ENCODE assay signal across 12 cellular contexts in the genomic region with DNA sequence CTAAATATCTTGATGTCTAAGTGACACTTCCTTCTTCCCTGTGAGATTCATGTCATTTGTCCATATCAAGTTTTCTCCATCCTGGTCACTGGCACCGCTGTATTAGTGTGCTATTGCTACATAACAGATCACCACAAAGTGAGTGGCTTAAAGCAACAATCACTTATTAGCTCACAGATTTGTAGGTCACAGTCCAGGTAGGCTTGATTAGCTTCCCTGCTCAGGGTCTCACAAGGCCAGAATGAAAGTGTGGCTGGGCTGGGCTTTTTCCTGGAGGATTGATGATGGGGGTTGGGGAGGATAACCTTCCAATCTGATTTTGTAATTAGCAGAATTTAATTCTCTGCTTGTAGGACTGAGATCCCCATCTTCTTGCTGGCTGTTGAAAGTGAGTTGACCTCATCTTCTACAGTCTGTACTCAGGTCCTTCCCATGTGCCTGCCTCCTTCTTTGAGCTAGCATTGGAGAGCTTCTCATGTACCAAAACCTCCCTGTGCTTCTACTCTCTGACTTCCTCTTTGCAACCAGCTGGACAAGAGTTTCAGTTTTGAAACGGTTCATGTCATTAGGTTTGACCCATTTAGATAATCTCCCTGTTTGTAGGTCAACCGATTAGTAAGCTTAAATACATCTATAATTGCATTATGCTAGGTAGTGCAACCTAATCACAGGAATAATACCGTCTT.
DNase-seq lines count a peak whose midpoint lies in the region; ATAC-seq, FAIRE-seq and TF ChIP-seq lines count a peak whose summit lies in the region.
"Had no signal": no experiment of that assay in that cellular context is flagged by ENCODE, and none has a peak within 500 bp of the region (broad histone marks: within the 10 kb centered on the region; RNA-seq: fewer than 3 reads in every experiment).

No MANE protein-coding gene starts in this region.

- H3K4me2 ChIP-seq in GM12878 (ENCODE audit: control insufficient read depth, insufficient read depth): no peak overlapping the region

- DNase-seq in GM12878 (ENCODE audit: low read depth, low spot score) (peak; percentile 17), urothelium cell line (ENCODE audit: low spot score) (no peak), tibial nerve (ENCODE audit: low spot score in 2 of 2) (no peak), DMS153 treated with DMSO at 0.1 percent for 48 hours (lab: John Stamatoyannopoulos, UW; ENCODE audit: unreplicated experiment) (no peak)
- no peak for DNase-seq in activated CD4-positive, alpha-beta T cell treated with anti-CD3 and anti-CD28 coated beads for 4 hours
- DNase-seq: activated B cell treated with CpG ODN at 0.5 μM for 24 hours; activated effector memory CD4-positive, alpha-beta T cell treated with anti-CD3 and anti-CD28 coated beads, Interleukin-2, amount 50 U/mL, for 16 hours; central memory CD4-positive, alpha-beta T cell; stimulated activated naive CD4-positive, alpha-beta T cell had no signal

- BruUV-seq in GM12878 (replicated peaks; lab: Mats Ljungman, UMichigan): no TSS peak

- no peak for TF ChIP-seq RAD21 in GM12878 (IDR thresholded peaks at IDR 0.05; ENCODE audit: insufficient read depth, low read depth, low read length)

- H3K4me3 ChIP-seq in GM12878: no peak overlapping the region
- H3K4me3 ChIP-seq in tibial nerve: no peak overlapping the region

- no peak for TF ChIP-seq CTCF in GM12878 (IDR thresholded peaks at IDR 0.05 in 2 of 3, conservative IDR thresholded peaks at IDR 0.05 in 1 of 3; ENCODE audit: control insufficient read depth in 2 of 3, extremely low read depth in 1 of 3, insufficient read depth in 1 of 3, low read depth in 3 of 3, low read length in 3 of 3)
- no peak for TF ChIP-seq CTCF in tibial nerve (IDR thresholded peaks at IDR 0.05)

- H3K27ac ChIP-seq in GM12878 (ENCODE audit: control insufficient read depth, insufficient read depth) (no peak overlapping the region), tibial nerve (no peak overlapping the region)

- H2AFZ ChIP-seq in GM12878 (ENCODE audit: control insufficient read depth, low read depth, low read length): no peak overlapping the region

- FAIRE-seq in GM12878 (lab: Jason Lieb, UNC) (peak; percentile 69), urothelium cell line (lab: Jason Lieb, UNC) (no peak)

- CTCF ChIA-PET in GM12878 (lab: Yijun Ruan, JAX): no interaction called here

- H3K27me3 ChIP-seq in GM12878 (replicated peaks in 1 of 2; ENCODE audit: control insufficient read depth in 2 of 2, insufficient read depth in 2 of 2, low read length in 1 of 2) (no peaks in the 10 kb centered on the region), tibial nerve (no peaks in the 10 kb centered on the region)

- ATAC-seq in GM19035 (IDR thresholded peaks at IDR 0.05; ENCODE audit: unreplicated experiment): peak; percentile 79
- ATAC-seq in GM21619 (IDR thresholded peaks at IDR 0.05; ENCODE audit: unreplicated experiment): peak; percentile 88
- peak; percentile 84 for ATAC-seq in HG03139 (IDR thresholded peaks at IDR 0.05; ENCODE audit: unreplicated experiment)
- ATAC-seq in GM12878: peak; percentile 70

- H3K36me3 ChIP-seq in GM12878 (ENCODE audit: control insufficient read depth in 2 of 2, insufficient read depth in 2 of 2, low read length in 1 of 2): no peaks in the 10 kb centered on the region
- no peaks in the 10 kb centered on the region for H3K36me3 ChIP-seq in tibial nerve

- H3K4me1 ChIP-seq in GM12878 (ENCODE audit: control insufficient read depth, insufficient read depth, low read length) (peaks cover 5% of the 10 kb centered on the region; the same call in 1 of the 2 replicates), tibial nerve (no peaks in the 10 kb centered on the region)

- SMC1A ChIA-PET in GM12878 (lab: Charles Lee; ENCODE audit: uncharacterized antibody, unreplicated experiment): interaction anchor here (1.0 to 1.1 kb wide), 2 partner anchors 47 to 204 kb away, joined by 3 read pairs; no protein-coding TSS in a partner anchor

- WGBS in GM12878 (ENCODE audit: insufficient coverage, insufficient replicate concordance, low lambda C conversion rate, missing lambda C conversion rate): 69% methylated on average over 4 of the region's 4 CpGs
- WGBS in tibial nerve, 2 donors: 70 to 71% methylated on average over 4 of the region's 4 CpGs

- H3K79me2 ChIP-seq in GM12878 (ENCODE audit: control insufficient read depth, insufficient read depth, low read length): no peaks in the 10 kb centered on the region

- no peak for TF ChIP-seq EP300 in GM12878 (IDR thresholded peaks at IDR 0.05; ENCODE audit: borderline replicate concordance in 1 of 2, control insufficient read depth in 1 of 2, low read depth in 2 of 2, low read length in 2 of 2)
- no peak for TF ChIP-seq EP300 in tibial nerve (IDR thresholded peaks at IDR 0.05)

- TF ChIP-seq POLR2A in GM12878 (IDR thresholded peaks at IDR 0.05; ENCODE audit: low read depth, low read length) (no peak), tibial nerve (IDR thresholded peaks at IDR 0.05) (no peak)

- H3K9me3 ChIP-seq in GM12878 (replicated peaks; ENCODE audit: control insufficient read depth, insufficient read depth, low read length): no peaks in the 10 kb centered on the region; the same call in 2 of the 3 replicates
- no peaks in the 10 kb centered on the region for H3K9me3 ChIP-seq in tibial nerve

- no peaks in the 10 kb centered on the region for H4K20me1 ChIP-seq in GM12878 (ENCODE audit: control insufficient read depth, insufficient read depth)

- RAD21 ChIA-PET in GM12878 (lab: Charles Lee; ENCODE audit: unreplicated experiment): no interaction called here

- intact Hi-C loops in GM12878 (cut with micrococcal nuclease; ENCODE audit: unreplicated experiment): no loop called here

- POLR2A ChIA-PET in GM12878 (lab: Charles Lee): interaction anchor here (1.5 kb wide), 1 partner anchor 38 kb away, joined by 3 read pairs; no protein-coding TSS in a partner anchor

- no peak overlapping the region for H3K9ac ChIP-seq in GM12878 (ENCODE audit: control insufficient read depth, insufficient read depth, low read length)

- in situ Hi-C loops in GM12878 (cut with MboI): no loop called here

TF ChIP-seq in GM12878, 131 proteins besides CTCF, POLR2A, EP300 and RAD21:
- peak; percentile 81 for TF ChIP-seq SPI1 (IDR thresholded peaks at IDR 0.05; ENCODE audit: borderline replicate concordance, insufficient read depth, low read depth, low read length)
- no peak for TF ChIP-seq EZH2 (IDR thresholded peaks at IDR 0.05; ENCODE audit: borderline replicate concordance, control insufficient read depth, low read depth, low read length)
- TF ChIP-seq TCF12 (IDR thresholded peaks at IDR 0.05; ENCODE audit: low read depth, low read length): peak; percentile 26; the same call in 1 of the 2 replicates
